8 cellular contexts compared by ENCODE assay signal in genomic region chr6:34154668-34155447, GRCh38. TPM values are rescaled to one million over a fixed set of nuclear protein-coding genes. Genes with fewer than 3 reads are reported as not detected.
DNase-seq lines count a peak whose midpoint lies in the region; ATAC-seq and TF ChIP-seq lines count a peak whose summit lies in the region.

No MANE protein-coding gene starts in this region.

- peaks cover 7 to 8% of the 10 kb centered on the region in 2 donors for H3K9me3 ChIP-seq in transverse colon

- TF ChIP-seq POLR2A in transverse colon (IDR thresholded peaks at IDR 0.05) = no peak

- ATAC-seq in activated T-helper 17 cell treated with anti-CD3 and anti-CD28 coated beads, Interleukin-2, amount 50 U/mL, for 72 hours (replicated peaks) = peak; percentile 85
- ATAC-seq in HG03565 (IDR thresholded peaks at IDR 0.05; ENCODE audit: unreplicated experiment) = no peak

- H3K4me3 Mint-ChIP-seq in activated T-helper 17 cell treated with anti-CD3 and anti-CD28 coated beads, Interleukin-2, amount 50 U/mL, for 72 hours = no peak overlapping the region
- H3K4me3 Mint-ChIP-seq in osteocyte (ENCODE audit: unreplicated experiment) = peak overlapping the region; percentile 52

- no peak overlapping the region for H3K27ac ChIP-seq in transverse colon

- 15% methylated on average over 42 of the region's 61 CpGs; no CpG with 5 or more reads in 1 of the 2 donors for WGBS in transverse colon (ENCODE audit: low coverage in 1 of 2), 2 donors

- peaks cover 3 to 7% (median 6%) of the 10 kb centered on the region in 4 donors for H3K4me1 ChIP-seq in transverse colon

- intact Hi-C loops in transverse colon (cut with DNase I; ENCODE audit: low total_unique reads) = loop anchor here (5.0 to 10.0 kb wide), 3 partner anchors 98 to 568 kb away; partner anchors contain the start of gene IP6K3

- peaks cover 31% of the 10 kb centered on the region for H3K27me3 Mint-ChIP-seq in activated T-helper 17 cell treated with anti-CD3 and anti-CD28 coated beads, Interleukin-2, amount 50 U/mL, for 72 hours
- peaks cover 47% of the 10 kb centered on the region for H3K27me3 Mint-ChIP-seq in osteocyte (ENCODE audit: unreplicated experiment)

- no peak overlapping the region for H3K27ac Mint-ChIP-seq in activated T-helper 17 cell treated with anti-CD3 and anti-CD28 coated beads, Interleukin-2, amount 50 U/mL, for 72 hours
- H3K27ac Mint-ChIP-seq in osteocyte (ENCODE audit: unreplicated experiment) = no peak overlapping the region

- in situ Hi-C loops in transverse colon (cut with MboI; ENCODE audit: low pct_ligation_motif_present in 1 of 4, low pct_unique_long_range_greater_than_20kb in 1 of 4, low sequenced_read_pairs in 3 of 4) = loop anchor here in 3 of 4 donors (10.0 to 25.0 kb wide), 4 partner anchors 100 to 393 kb away; no protein-coding TSS in a partner anchor

- H3K27me3 ChIP-seq in transverse colon = peaks cover 65% of the 10 kb centered on the region

- DNase-seq in AG10803 (ENCODE audit: low read depth) (peak; percentile 35), GM20000 (ENCODE audit: low spot score) (peak; percentile 90), OCI-M1 (lab: John Stamatoyannopoulos, UW) (peak; percentile 49), foreskin fibroblast (peak; percentile 27 to 78), osteocyte (ENCODE audit: extremely low spot score, unreplicated experiment) (peak; percentile 91), transverse colon (peak; percentile 53)

- peak; percentile 70 for TF ChIP-seq CTCF in AG10803 (conservative IDR thresholded peaks at IDR 0.05; ENCODE audit: low read length)
- peak; percentile 98 for TF ChIP-seq CTCF in GM20000 (IDR thresholded peaks at IDR 0.05; ENCODE audit: extremely low read depth, missing control alignments)
- peak; percentile 93 for TF ChIP-seq CTCF in foreskin fibroblast (IDR thresholded peaks at IDR 0.05; ENCODE audit: low read depth, low read length)
- TF ChIP-seq CTCF in osteocyte (IDR thresholded peaks at IDR 0.05) = peak; percentile 99
- peak; percentile 89 to 99 (median 97) for TF ChIP-seq CTCF in transverse colon (IDR thresholded peaks at IDR 0.05)

- no peaks in the 10 kb centered on the region for H3K4me1 Mint-ChIP-seq in activated T-helper 17 cell treated with anti-CD3 and anti-CD28 coated beads, Interleukin-2, amount 50 U/mL, for 72 hours
- peaks cover 2% of the 10 kb centered on the region for H3K4me1 Mint-ChIP-seq in osteocyte (ENCODE audit: unreplicated experiment)

- no peaks in the 10 kb centered on the region for H3K36me3 ChIP-seq in transverse colon

- H3K4me3 ChIP-seq in AG10803 (ENCODE audit: low read length) = peak overlapping the region; percentile 41
- peak overlapping the region; percentile 21 to 31 for H3K4me3 ChIP-seq in foreskin fibroblast (ENCODE audit: low read depth in 1 of 2, low read length in 2 of 2)
- H3K4me3 ChIP-seq in transverse colon = peak overlapping the region in 1 of 4 donors; percentile 37

- H3K9me3 Mint-ChIP-seq in activated T-helper 17 cell treated with anti-CD3 and anti-CD28 coated beads, Interleukin-2, amount 50 U/mL, for 72 hours = no peaks in the 10 kb centered on the region
- peaks cover 4% of the 10 kb centered on the region for H3K9me3 Mint-ChIP-seq in osteocyte (ENCODE audit: unreplicated experiment)

- no peak for TF ChIP-seq EP300 in transverse colon (IDR thresholded peaks at IDR 0.05; ENCODE audit: low read depth)

- no peaks in the 10 kb centered on the region for H3K36me3 Mint-ChIP-seq in activated T-helper 17 cell treated with anti-CD3 and anti-CD28 coated beads, Interleukin-2, amount 50 U/mL, for 72 hours (ENCODE audit: low read depth)
- H3K36me3 Mint-ChIP-seq in osteocyte (ENCODE audit: unreplicated experiment) = no peaks in the 10 kb centered on the region

RNA-seq across cellular contexts. Expression of gene GRM4, which starts 9.0 kb away (rescaled TPM):
- not detected for total RNA-seq in activated T-helper 17 cell treated with anti-CD3 and anti-CD28 coated beads, Interleukin-2, amount 50 U/mL, for 72 hours
- total RNA-seq in osteocyte (0.18 and 0.40 TPM in 2 replicates), transverse colon (not detected)

Comparison
In these comparisons a context has a peak if more than half of its experiments do, and no peak if none do; other contexts are left out.
1. DNase-seq: peak in every context shown above with its lines; median percentile 91 in osteocyte; 90 in GM20000; 53 in transverse colon; 52 in foreskin fibroblast; 49 in OCI-M1; 35 in AG10803.